In the genomic region with DNA sequence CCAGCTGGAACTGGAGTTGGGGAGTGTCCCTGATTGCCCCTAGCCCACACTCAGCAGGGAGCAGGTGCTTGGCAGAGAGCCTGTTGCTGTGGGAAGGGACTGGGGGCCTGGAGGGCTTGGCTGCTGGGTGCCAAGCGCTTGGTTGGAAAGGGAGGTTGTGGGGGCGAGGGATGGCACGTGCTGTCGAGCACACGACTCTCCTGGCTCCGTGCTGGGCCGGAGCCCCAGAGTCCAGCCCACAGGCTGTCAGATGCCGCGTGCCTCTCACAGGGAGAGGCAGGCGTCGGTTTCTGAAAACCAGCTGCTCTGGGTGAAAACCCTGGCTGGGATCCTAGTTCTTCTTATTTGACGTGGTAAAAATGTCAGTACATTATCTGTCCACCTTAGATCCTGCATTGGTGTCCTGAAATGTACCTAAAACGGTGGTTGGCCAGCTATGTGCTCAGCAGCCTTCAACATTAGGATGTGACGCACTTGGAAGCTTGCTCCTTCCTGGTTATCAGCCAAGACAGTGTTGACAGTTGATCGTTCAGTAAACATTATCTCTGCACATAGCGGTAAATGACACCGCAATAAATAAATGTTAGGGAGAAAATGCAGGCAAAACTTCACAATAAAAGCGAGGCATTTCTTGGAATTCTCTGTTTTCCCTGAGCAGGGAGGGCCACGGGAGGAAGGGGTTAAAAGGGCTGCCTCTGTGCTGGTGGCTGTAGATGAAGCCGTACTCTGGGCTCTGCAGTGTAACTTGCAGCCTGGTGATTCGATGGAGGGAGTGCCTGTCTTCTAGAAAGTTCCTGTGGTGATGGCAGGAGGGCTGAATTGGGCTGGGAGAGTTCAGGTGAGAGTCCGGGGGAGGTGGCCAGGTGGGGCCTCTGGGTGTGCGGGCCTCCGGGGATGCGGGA, we compare ENCODE assay signal across 10 cellular contexts. TPM values are rescaled to one million over a fixed set of nuclear protein-coding genes. Genes with fewer than 3 reads are reported as not detected.
DNase-seq lines count a peak whose midpoint lies in the region; ATAC-seq lines count a peak whose summit lies in the region.
"Had no signal": no experiment of that assay in that cellular context is flagged by ENCODE, and none has a peak within 500 bp of the region (broad histone marks: within the 10 kb centered on the region; RNA-seq: fewer than 3 reads in every experiment).

No MANE protein-coding gene starts in this region.

- no peak overlapping the region for H3K14ac ChIP-seq in neuronal stem cell (ENCODE audit: low read length)

- peaks cover 2% of the 10 kb centered on the region for H3K36me3 Mint-ChIP-seq in T-helper 17 cell (ENCODE audit: low read depth)

- no peak overlapping the region for H2AFZ ChIP-seq in neuronal stem cell (ENCODE audit: low read length)

- H4K91ac ChIP-seq in neuronal stem cell (ENCODE audit: low read depth, low read length, poor library complexity): no peak overlapping the region

- no peak overlapping the region for H4K8ac ChIP-seq in neuronal stem cell (ENCODE audit: low read depth, low read length)

- H2BK15ac ChIP-seq in neuronal stem cell (ENCODE audit: low read length): no peak overlapping the region

- H3K4me3 Mint-ChIP-seq in T-helper 17 cell: no peak overlapping the region

- H3K9ac ChIP-seq in neuronal stem cell (ENCODE audit: low read depth, low read length, poor library complexity): no peak overlapping the region

- H3K27me3 ChIP-seq in neuronal stem cell (ENCODE audit: control insufficient read depth in 3 of 3, insufficient read depth in 3 of 3, low read depth in 1 of 3, low read length in 3 of 3): no peaks in the 10 kb centered on the region

- H3K18ac ChIP-seq in neuronal stem cell (ENCODE audit: low read length): no peak overlapping the region

- no peak overlapping the region for H3K27ac Mint-ChIP-seq in T-helper 17 cell

- peaks cover 2% of the 10 kb centered on the region for H3K79me1 ChIP-seq in neuronal stem cell (ENCODE audit: low read depth, low read length)

- no peaks in the 10 kb centered on the region for H3K27me3 Mint-ChIP-seq in T-helper 17 cell

- no peak overlapping the region for H2BK120ac ChIP-seq in neuronal stem cell (ENCODE audit: low read depth, low read length)

- H3K4ac ChIP-seq in neuronal stem cell (ENCODE audit: low read length): no peak overlapping the region

- H2BK5ac ChIP-seq in neuronal stem cell (ENCODE audit: low read length): no peak overlapping the region

- H3K9me3 ChIP-seq in neuronal stem cell (replicated peaks in 1 of 2; ENCODE audit: control insufficient read depth in 2 of 2, insufficient read depth in 1 of 2, low read depth in 1 of 2, low read length in 2 of 2): peaks cover 0 to 2% of the 10 kb centered on the region in 2 donors
- H3K9me3 ChIP-seq in T-helper 17 cell (ENCODE audit: control insufficient read depth, low read length, poor library complexity, severe bottlenecking): no peaks in the 10 kb centered on the region

- H3K23ac ChIP-seq in neuronal stem cell (ENCODE audit: low read depth, low read length, poor library complexity): peak overlapping the region; percentile 22

- no peak overlapping the region for H2AK5ac ChIP-seq in neuronal stem cell (ENCODE audit: low read depth, low read length)

- H3K27ac ChIP-seq in epithelial cell of prostate (no peak overlapping the region), neuronal stem cell (replicated peaks; ENCODE audit: low read length) (no peak overlapping the region)

- no CpG with 5 or more reads among the region's 25 CpGs for whole genome bisulfite sequencing in neuronal stem cell (ENCODE audit: extremely low coverage in 2 of 2, insufficient read length in 2 of 2, insufficient replicate concordance in 1 of 2), 2 donors

- no peak overlapping the region for H2BK12ac ChIP-seq in neuronal stem cell (ENCODE audit: low read length)

- DNase-seq in CD1c-positive myeloid dendritic cell (ENCODE audit: extremely low spot score) (peak; percentile 4), NCI-H2196 treated with DMSO at 0.1 percent for 48 hours (lab: John Stamatoyannopoulos, UW; ENCODE audit: unreplicated experiment) (peak; percentile 90), epithelial cell of prostate (ENCODE audit: low read depth, low spot score) (peak; percentile 20), neuronal stem cell (ENCODE audit: low spot score) (no peak), NOMO-1 (lab: John Stamatoyannopoulos, UW; ENCODE audit: unreplicated experiment in 2 of 2) (no peak), T-helper 17 cell (no peak), retina (no peak)
- DNase-seq: central memory CD4-positive, alpha-beta T cell; mammary epithelial cell had no signal

- H3K4me2 ChIP-seq in neuronal stem cell (ENCODE audit: insufficient read depth, low read length, poor library complexity, severe bottlenecking): no peak overlapping the region

- no peak for ATAC-seq in T-helper 17 cell
- no peak for ATAC-seq in HG03521 (IDR thresholded peaks at IDR 0.05; ENCODE audit: unreplicated experiment)

- H3K36me3 ChIP-seq in neuronal stem cell (replicated peaks in 1 of 2; ENCODE audit: control insufficient read depth in 2 of 2, insufficient read depth in 2 of 2, low read length in 2 of 2): no peaks in the 10 kb centered on the region

- H3K4me3 ChIP-seq in neuronal stem cell (ENCODE audit: low read length in 2 of 2): no peak overlapping the region

- H3K4me1 Mint-ChIP-seq in T-helper 17 cell: peaks cover 16% of the 10 kb centered on the region

- H3K4me1 ChIP-seq in neuronal stem cell (ENCODE audit: control insufficient read depth in 2 of 2, insufficient read depth in 1 of 2, low read depth in 1 of 2, low read length in 2 of 2): peaks cover 8 to 15% of the 10 kb centered on the region in 2 donors

RNA-seq across cellular contexts. Expression of gene GRAMD4, which starts 29.2 kb away (rescaled TPM):
- 13.1 TPM for polyA plus RNA-seq in neuronal stem cell (2013, experiment 1 of 2)
- polyA plus RNA-seq in neuronal stem cell (2013, experiment 2 of 2): 11.3 TPM
- total RNA-seq in T-helper 17 cell: 10 to 100 TPM; 14.2 to 14.5 TPM

Comparison
In these comparisons a context has a peak if more than half of its experiments do, and no peak if none do; other contexts are left out.
1. DNase-seq: peak in CD1c-positive myeloid dendritic cell (single experiment), NCI-H2196 treated with DMSO at 0.1 percent for 48 hours (single experiment) and epithelial cell of prostate (single experiment); none in neuronal stem cell (single experiment), NOMO-1 (0 of 2), T-helper 17 cell (0 of 3) and retina (single experiment).